In the genomic region with DNA sequence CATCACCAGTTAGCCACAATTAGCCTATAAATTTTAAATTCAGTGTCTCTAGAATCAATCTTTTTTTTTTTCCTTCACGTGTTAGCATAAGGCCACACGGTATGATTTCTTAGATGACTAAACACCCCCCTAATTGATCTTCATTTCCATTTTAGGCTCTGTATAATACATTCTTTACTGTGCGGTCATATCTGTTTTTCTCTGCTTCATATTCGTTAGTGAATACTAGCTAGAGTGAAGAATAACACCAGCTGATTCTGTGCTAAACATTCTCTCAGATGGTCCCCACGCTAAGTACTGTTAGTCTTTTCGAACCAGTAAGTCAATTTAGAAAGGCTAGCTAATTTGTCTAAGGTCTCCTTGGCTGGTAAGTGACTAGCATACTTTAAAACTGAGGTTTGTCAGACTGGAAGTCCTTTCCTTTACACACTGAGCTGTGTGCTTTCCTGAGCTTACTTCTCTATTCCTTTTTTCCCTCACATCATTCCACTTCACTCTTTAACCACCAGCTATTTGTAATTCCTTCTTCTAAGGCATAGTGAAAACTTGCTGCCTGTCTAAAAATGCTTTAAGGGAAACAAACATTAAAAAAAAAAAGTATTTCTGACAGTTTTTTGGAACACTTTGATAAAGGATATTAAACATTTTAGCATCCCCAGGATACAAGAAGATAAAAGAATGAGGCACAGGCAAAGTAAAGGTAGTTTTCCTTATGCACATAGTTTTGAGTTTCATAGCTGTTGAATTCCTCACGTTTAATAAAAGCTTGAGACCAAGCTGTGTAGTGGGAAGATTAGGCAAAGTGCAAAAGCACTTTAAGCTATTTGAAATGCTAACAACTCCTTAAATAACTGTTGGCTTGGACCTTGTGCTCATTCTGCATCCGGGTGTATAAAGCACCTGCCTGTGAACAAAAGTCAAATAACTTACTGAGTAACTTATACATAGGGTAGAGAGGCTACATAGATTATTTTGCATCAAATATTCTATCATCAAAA, we compare ENCODE assay signal across 20 cellular contexts. TPM values are rescaled to one million over a fixed set of nuclear protein-coding genes. Genes with fewer than 3 reads are reported as not detected.
DNase-seq lines count a peak whose midpoint lies in the region; ATAC-seq, FAIRE-seq and TF ChIP-seq lines count a peak whose summit lies in the region.
"Had no signal": no experiment of that assay in that cellular context is flagged by ENCODE, and none has a peak within 500 bp of the region (broad histone marks: within the 10 kb centered on the region; RNA-seq: fewer than 3 reads in every experiment).

No MANE protein-coding gene starts in this region.

- H3K4me1 ChIP-seq in endodermal cell (ENCODE audit: control insufficient read depth, insufficient read depth, low read length) (no peaks in the 10 kb centered on the region), muscle layer of duodenum (ENCODE audit: control insufficient read depth in 1 of 2, insufficient read depth in 2 of 2, low read length in 2 of 2) (peaks cover 4 to 31% of the 10 kb centered on the region in 2 donors), thoracic aorta (ENCODE audit: control insufficient read depth in 1 of 2, low read depth in 2 of 2) (peaks cover 23 to 35% of the 10 kb centered on the region in 2 donors), tibial artery (peaks cover 0 to 48% (median 5%) of the 10 kb centered on the region in 4 donors)

- H3K4me1 Mint-ChIP-seq in activated naive CD4-positive, alpha-beta T cell treated with anti-CD3 and anti-CD28 coated beads, Interleukin-2, amount 50 U/mL, for 24 hours = peaks cover 66% of the 10 kb centered on the region
- H3K4me1 Mint-ChIP-seq in activated naive CD4-positive, alpha-beta T cell treated with anti-CD3 and anti-CD28 coated beads, Interleukin-2, amount 10 ng/mL, durations not matched to agents 7 days and 5 days = peaks cover 24% of the 10 kb centered on the region
- peaks cover 48% of the 10 kb centered on the region for H3K4me1 Mint-ChIP-seq in endodermal cell

- peaks cover 4% of the 10 kb centered on the region for H3K9me3 ChIP-seq in endodermal cell (ENCODE audit: control insufficient read depth, low read length)
- H3K9me3 ChIP-seq in muscle layer of duodenum (ENCODE audit: control insufficient read depth in 1 of 2, low read length in 2 of 2) = no peaks in the 10 kb centered on the region
- H3K9me3 ChIP-seq in thoracic aorta = no peaks in the 10 kb centered on the region
- no peaks in the 10 kb centered on the region for H3K9me3 ChIP-seq in tibial artery

- H3K9me3 Mint-ChIP-seq in activated naive CD4-positive, alpha-beta T cell treated with anti-CD3 and anti-CD28 coated beads, Interleukin-2, amount 50 U/mL, for 24 hours = no peaks in the 10 kb centered on the region
- no peaks in the 10 kb centered on the region for H3K9me3 Mint-ChIP-seq in activated naive CD4-positive, alpha-beta T cell treated with anti-CD3 and anti-CD28 coated beads, Interleukin-2, amount 10 ng/mL, durations not matched to agents 7 days and 5 days
- peaks cover 5% of the 10 kb centered on the region for H3K9me3 Mint-ChIP-seq in endodermal cell
- H3K9me3 Mint-ChIP-seq: activated T-cell treated with anti-CD3 and anti-CD28 coated beads, Interleukin-2, amount 50 U/mL, for 24 hours; CD8-positive, alpha-beta T cell had no signal

- CTCF ChIA-PET in activated naive CD4-positive, alpha-beta T cell treated with anti-CD3 and anti-CD28 coated beads, Interleukin-2, amount 10 ng/mL, durations not matched to agents 7 days and 5 days (lab: Charles Lee) = interaction anchor here (0.6 to 0.7 kb wide), 2 partner anchors 45 to 96 kb away, joined by 3 read pairs; no protein-coding TSS in a partner anchor

- no peaks in the 10 kb centered on the region for H3K27me3 Mint-ChIP-seq in activated naive CD4-positive, alpha-beta T cell treated with anti-CD3 and anti-CD28 coated beads, Interleukin-2, amount 50 U/mL, for 24 hours
- H3K27me3 Mint-ChIP-seq in activated naive CD4-positive, alpha-beta T cell treated with anti-CD3 and anti-CD28 coated beads, Interleukin-2, amount 10 ng/mL, durations not matched to agents 7 days and 5 days = no peaks in the 10 kb centered on the region
- H3K27me3 Mint-ChIP-seq in endodermal cell (ENCODE audit: insufficient read depth) = no peaks in the 10 kb centered on the region
- H3K27me3 Mint-ChIP-seq: activated T-cell treated with anti-CD3 and anti-CD28 coated beads, Interleukin-2, amount 50 U/mL, for 24 hours had no signal

- ATAC-seq in thoracic aorta (ENCODE audit: insufficient number of reproducible peaks, low FRiP score, low read depth) = no peak
- ATAC-seq: CD8-positive, alpha-beta T cell; right cardiac atrium; stimulated activated naive CD8-positive, alpha-beta T cell treated with anti-CD3 and anti-CD28 coated beads, Interleukin-15, Interleukin-2, amounts not matched to agents 100 U/mL and 50 U/mL, for 24 hours had no signal

- intact Hi-C loops in tibial artery (cut with DNase I; ENCODE audit: low total_unique reads) = no loop called here

- no peak for DNase-seq in activated naive CD4-positive, alpha-beta T cell treated with anti-CD3 and anti-CD28 coated beads, Interleukin-2, amount 10 ng/mL, durations not matched to agents 7 days and 5 days
- DNase-seq in endodermal cell (no peak), thoracic aorta (ENCODE audit: low spot score) (no peak), tibial artery (no peak), GM12891 (ENCODE audit: insufficient read length, low spot score) (no peak), NCI-H2081 treated with DMSO at 0.1 percent for 48 hours (lab: John Stamatoyannopoulos, UW) (no peak)
- DNase-seq: activated CD4-positive, alpha-beta T cell treated with anti-CD3 and anti-CD28 coated beads for 4 hours; activated T-cell treated with anti-CD3 and anti-CD28 coated beads, Interleukin-2, amount 50 U/mL, for 24 hours; CD8-positive, alpha-beta T cell; foreskin fibroblast; Kasumi-1; NCI-H1694; NCI-H526; right cardiac atrium; stimulated activated naive CD8-positive, alpha-beta T cell treated with anti-CD3 and anti-CD28 coated beads, Interleukin-15, Interleukin-2, amounts not matched to agents 100 U/mL and 50 U/mL, for 24 hours had no signal

- WGBS in endodermal cell (ENCODE audit: insufficient coverage in 1 of 2, insufficient read length in 1 of 2), 2 experiments = 72 to 75% methylated on average over 7 to 8 of the region's 8 CpGs

- TF ChIP-seq CTCF in endodermal cell (conservative IDR thresholded peaks at IDR 0.05) = no peak
- no peak for TF ChIP-seq CTCF in thoracic aorta (IDR thresholded peaks at IDR 0.05)
- no peak for TF ChIP-seq CTCF in tibial artery (IDR thresholded peaks at IDR 0.05)

- peaks cover 11% of the 10 kb centered on the region for H3K36me3 Mint-ChIP-seq in activated naive CD4-positive, alpha-beta T cell treated with anti-CD3 and anti-CD28 coated beads, Interleukin-2, amount 50 U/mL, for 24 hours
- peaks cover 14% of the 10 kb centered on the region for H3K36me3 Mint-ChIP-seq in activated naive CD4-positive, alpha-beta T cell treated with anti-CD3 and anti-CD28 coated beads, Interleukin-2, amount 10 ng/mL, durations not matched to agents 7 days and 5 days
- peaks cover 13% of the 10 kb centered on the region for H3K36me3 Mint-ChIP-seq in endodermal cell (ENCODE audit: low read depth)

- TF ChIP-seq POLR2A in GM12891 (IDR thresholded peaks at IDR 0.05; ENCODE audit: low read depth, low read length) = no peak

- no peaks in the 10 kb centered on the region for H3K36me3 ChIP-seq in endodermal cell (ENCODE audit: control insufficient read depth, insufficient read depth, low read length)
- no peaks in the 10 kb centered on the region for H3K36me3 ChIP-seq in muscle layer of duodenum (ENCODE audit: control insufficient read depth in 1 of 2, insufficient read depth in 2 of 2, low read length in 2 of 2)
- no peaks in the 10 kb centered on the region for H3K36me3 ChIP-seq in thoracic aorta
- no peaks in the 10 kb centered on the region for H3K36me3 ChIP-seq in tibial artery

- H3K9ac ChIP-seq in endodermal cell (ENCODE audit: extremely low read depth, low read length, poor library complexity, severe bottlenecking) = no peak overlapping the region

- H3K27ac ChIP-seq in endodermal cell (ENCODE audit: low read depth, low read length) = no peak overlapping the region
- H3K27ac ChIP-seq in muscle layer of duodenum (ENCODE audit: low read length) = peak overlapping the region; percentile 47
- peak overlapping the region in 1 of 2 donors; percentile 30 for H3K27ac ChIP-seq in thoracic aorta
- H3K27ac ChIP-seq in tibial artery = no peak overlapping the region
- H3K27ac ChIP-seq: 22Rv1 had no signal

- no peak overlapping the region for H3K4me3 Mint-ChIP-seq in activated naive CD4-positive, alpha-beta T cell treated with anti-CD3 and anti-CD28 coated beads, Interleukin-2, amount 50 U/mL, for 24 hours
- H3K4me3 Mint-ChIP-seq in activated naive CD4-positive, alpha-beta T cell treated with anti-CD3 and anti-CD28 coated beads, Interleukin-2, amount 10 ng/mL, durations not matched to agents 7 days and 5 days = no peak overlapping the region
- H3K4me3 Mint-ChIP-seq in endodermal cell = no peak overlapping the region
- H3K4me3 Mint-ChIP-seq: activated T-cell treated with anti-CD3 and anti-CD28 coated beads, Interleukin-2, amount 50 U/mL, for 24 hours; CD8-positive, alpha-beta T cell had no signal

- peak overlapping the region; percentile 17 for H3K27ac Mint-ChIP-seq in activated naive CD4-positive, alpha-beta T cell treated with anti-CD3 and anti-CD28 coated beads, Interleukin-2, amount 50 U/mL, for 24 hours
- no peak overlapping the region for H3K27ac Mint-ChIP-seq in activated naive CD4-positive, alpha-beta T cell treated with anti-CD3 and anti-CD28 coated beads, Interleukin-2, amount 10 ng/mL, durations not matched to agents 7 days and 5 days
- peak overlapping the region; percentile 24 for H3K27ac Mint-ChIP-seq in endodermal cell
- H3K27ac Mint-ChIP-seq: activated T-cell treated with anti-CD3 and anti-CD28 coated beads, Interleukin-2, amount 50 U/mL, for 24 hours; CD8-positive, alpha-beta T cell had no signal

- FAIRE-seq in GM12891 (lab: Jason Lieb, UNC) = no peak
- FAIRE-seq: G401.6, RCC 7860 had no signal

- H3K27me3 ChIP-seq in endodermal cell (ENCODE audit: control insufficient read depth, insufficient read depth, low read length, poor library complexity, severe bottlenecking) (no peaks in the 10 kb centered on the region), muscle layer of duodenum (ENCODE audit: low read depth, low read length) (no peaks in the 10 kb centered on the region), thoracic aorta (replicated peaks; ENCODE audit: insufficient read depth) (no peaks in the 10 kb centered on the region), tibial artery (no peaks in the 10 kb centered on the region)

- H3K4me3 ChIP-seq in endodermal cell (ENCODE audit: low read length) = no peak overlapping the region
- H3K4me3 ChIP-seq in muscle layer of duodenum (ENCODE audit: low read depth in 1 of 2, low read length in 2 of 2) = no peak overlapping the region
- peak overlapping the region; percentile 16 for H3K4me3 ChIP-seq in thoracic aorta
- H3K4me3 ChIP-seq in tibial artery = no peak overlapping the region

TF ChIP-seq in GM12891, 5 proteins besides CTCF, POLR2A, EP300 and RAD21 (continues in another document):
- TF ChIP-seq SPI1 (IDR thresholded peaks at IDR 0.05; ENCODE audit: low read depth, low read length) (no peak), TAF1 (IDR thresholded peaks at IDR 0.05; ENCODE audit: low read depth, low read length) (no peak)

RNA-seq across cellular contexts. Expression of gene ZFAND6, which starts 17.1 kb away (rescaled TPM):
- total RNA-seq in endodermal cell (10 to 100 TPM; 84.5 to 86.2 TPM), thoracic aorta (10 to 100 TPM; 43.5 to 80.0 TPM)
- 122 TPM for polyA plus RNA-seq in endodermal cell (2013, experiment 1 of 2)
- 123 TPM for polyA plus RNA-seq in endodermal cell (2013, experiment 2 of 2)
- 50.3 TPM for polyA plus RNA-seq in GM12891 (2012; ENCODE audit: low read depth, missing spikeins)
